Comparison of ENCODE assay signal across 8 cellular contexts in the genomic region with DNA sequence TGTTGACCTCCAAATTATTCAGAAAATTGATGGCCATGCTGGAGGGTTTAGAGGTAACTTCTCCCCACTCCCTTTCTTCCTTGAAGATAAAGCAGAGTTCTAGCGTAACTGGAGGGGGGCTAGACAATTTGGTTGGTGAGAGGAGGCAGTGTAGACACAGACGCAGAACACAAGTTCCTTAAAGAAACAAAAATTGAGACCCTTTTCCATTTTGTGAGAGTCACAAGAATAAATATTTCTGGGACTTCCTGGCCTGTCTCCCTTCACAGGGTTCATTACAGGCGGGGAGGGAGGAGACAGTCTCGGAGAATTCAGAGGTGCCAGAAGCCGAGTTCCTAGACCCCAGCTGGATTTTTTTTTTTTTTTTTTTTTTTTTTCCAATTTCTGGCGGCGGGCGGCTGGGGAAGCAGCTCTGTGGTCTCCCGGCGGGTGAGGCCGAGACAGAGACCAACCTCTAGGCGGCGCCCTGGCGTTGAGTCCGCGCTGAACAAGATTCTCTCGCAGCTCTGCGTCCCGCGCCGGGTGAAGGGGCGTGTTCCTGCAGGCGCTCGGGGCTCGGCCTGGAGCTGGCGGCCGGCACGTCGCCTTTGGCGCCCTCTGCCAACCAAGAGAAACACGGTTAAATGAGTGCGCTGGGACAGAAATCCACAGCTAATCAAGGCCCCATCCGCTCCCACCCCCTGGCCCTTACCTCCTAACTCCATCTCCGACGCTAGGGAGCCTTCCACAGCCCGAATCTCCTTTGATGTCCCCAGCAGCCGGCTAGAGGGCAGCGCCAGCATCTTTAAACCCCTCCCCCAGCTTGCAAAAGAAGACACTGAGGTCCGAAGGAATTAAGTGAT. TPM values are rescaled to one million over a fixed set of nuclear protein-coding genes. Genes with fewer than 3 reads are reported as not detected.
A peak's percentile ranks its signal among the peaks of the same experiment; 100 is the strongest.
DNase-seq lines count a peak whose midpoint lies in the region; ATAC-seq and TF ChIP-seq lines count a peak whose summit lies in the region.

No MANE protein-coding gene starts in this region.

- intact Hi-C loops in activated CD4-positive, alpha-beta memory T cell treated with anti-CD3 and anti-CD28 coated beads for 36 hours (cut with micrococcal nuclease), result no loop called here

- H3K9me3 ChIP-seq in neural cell (ENCODE audit: low read length), result no peaks in the 10 kb centered on the region

- ATAC-seq in GM19351 (IDR thresholded peaks at IDR 0.05; ENCODE audit: unreplicated experiment), result no peak

- peaks cover 4% of the 10 kb centered on the region for H3K4me1 Mint-ChIP-seq in activated CD4-positive, alpha-beta memory T cell treated with anti-CD3 and anti-CD28 coated beads for 36 hours (ENCODE audit: low read depth)

- no peak overlapping the region for H2AFZ ChIP-seq in neural cell (ENCODE audit: low read depth, low read length)

- H4K20me1 ChIP-seq in neural cell (ENCODE audit: insufficient read depth), result no peaks in the 10 kb centered on the region

- CTCF ChIA-PET in activated CD4-positive, alpha-beta memory T cell treated with anti-CD3 and anti-CD28 coated beads for 36 hours (lab: Charles Lee), result interaction anchor here (0.6 to 3.8 kb wide), 43 partner anchors 9 to 616 kb away, joined by 3 to 50 read pairs (median 4); a partner anchor contains a TSS

- peak overlapping the region; percentile 13 for H3K4me3 Mint-ChIP-seq in activated CD4-positive, alpha-beta memory T cell treated with anti-CD3 and anti-CD28 coated beads for 36 hours

- H3K36me3 ChIP-seq in neural cell (ENCODE audit: insufficient read depth, low read length), result no peaks in the 10 kb centered on the region

- H3K9me2 ChIP-seq in neural cell (ENCODE audit: insufficient read depth, low read length), result no peaks in the 10 kb centered on the region

- POLR2A ChIA-PET in activated CD4-positive, alpha-beta memory T cell treated with anti-CD3 and anti-CD28 coated beads for 36 hours (lab: Charles Lee), result interaction anchor here (0.6 to 0.7 kb wide), 2 partner anchors 12 to 111 kb away, joined by 3 read pairs; no protein-coding TSS in a partner anchor

- no peak overlapping the region for H3K4me2 ChIP-seq in neural cell (ENCODE audit: low read length)

- peak; percentile 77 for DNase-seq in AG08395 (ENCODE audit: low spot score)
- DNase-seq in GM19240 (ENCODE audit: insufficient read length, low spot score), result peak; percentile 79
- peak; percentile 65 for DNase-seq in NCI-H2171 treated with DMSO at 0.1 percent for 48 hours (lab: John Stamatoyannopoulos, UW)
- peak; percentile 85 for DNase-seq in activated CD4-positive, alpha-beta memory T cell treated with anti-CD3 and anti-CD28 coated beads for 36 hours
- DNase-seq in erythroblast (lab: John Stamatoyannopoulos, UW), result peak; percentile 80 to 81
- DNase-seq in DMS79 (lab: John Stamatoyannopoulos, UW), result no peak

- H3K79me2 ChIP-seq in neural cell (replicated peaks; ENCODE audit: insufficient read depth, low read length), result no peaks in the 10 kb centered on the region

- H3K9ac ChIP-seq in neural cell (ENCODE audit: low read length), result no peak overlapping the region

- H3K27ac Mint-ChIP-seq in activated CD4-positive, alpha-beta memory T cell treated with anti-CD3 and anti-CD28 coated beads for 36 hours, result no peak overlapping the region

- H3K4me3 ChIP-seq in neural cell (ENCODE audit: low read length), result no peak overlapping the region

- no peak overlapping the region for H3K27ac ChIP-seq in neural cell (ENCODE audit: low read length)

- no peak for TF ChIP-seq POLR2A in erythroblast (IDR thresholded peaks at IDR 0.05; ENCODE audit: low read length)

- H3K27me3 Mint-ChIP-seq in activated CD4-positive, alpha-beta memory T cell treated with anti-CD3 and anti-CD28 coated beads for 36 hours, result peaks cover 76% of the 10 kb centered on the region

- peak; percentile 50 for TF ChIP-seq CTCF in neural cell (IDR thresholded peaks at IDR 0.05; ENCODE audit: poor library complexity, severe bottlenecking)

- peaks cover 100% of the 10 kb centered on the region for H3K27me3 ChIP-seq in neural cell (ENCODE audit: insufficient read depth, low read depth, low read length)

- TF ChIP-seq RAD21 in neural cell (conservative IDR thresholded peaks at IDR 0.05), result no peak

- no peaks in the 10 kb centered on the region for H3K9me3 Mint-ChIP-seq in activated CD4-positive, alpha-beta memory T cell treated with anti-CD3 and anti-CD28 coated beads for 36 hours

- TF ChIP-seq EP300 in neural cell (conservative IDR thresholded peaks at IDR 0.05; ENCODE audit: poor library complexity, severe bottlenecking), result no peak

- no peaks in the 10 kb centered on the region for H3K36me3 Mint-ChIP-seq in activated CD4-positive, alpha-beta memory T cell treated with anti-CD3 and anti-CD28 coated beads for 36 hours

- no peaks in the 10 kb centered on the region for H3F3A ChIP-seq in neural cell (ENCODE audit: insufficient read depth, low read length, poor library complexity, severe bottlenecking)

TF ChIP-seq in neural cell, 6 proteins besides CTCF, POLR2A, EP300 and RAD21:
- TF ChIP-seq TAF1 (IDR thresholded peaks at IDR 0.05; ENCODE audit: low read depth) (no peak), EZH2 (IDR thresholded peaks at IDR 0.05; ENCODE audit: borderline replicate concordance, insufficient read depth, low read length, poor library complexity, severe bottlenecking) (no peak), POLR2AphosphoS5 (IDR thresholded peaks at IDR 0.05) (no peak), MXI1 (conservative IDR thresholded peaks at IDR 0.05; ENCODE audit: poor library complexity, severe bottlenecking) (no peak), SMC3 (conservative IDR thresholded peaks at IDR 0.05; ENCODE audit: poor library complexity) (no peak)
- TF ChIP-seq, protein P1, sequence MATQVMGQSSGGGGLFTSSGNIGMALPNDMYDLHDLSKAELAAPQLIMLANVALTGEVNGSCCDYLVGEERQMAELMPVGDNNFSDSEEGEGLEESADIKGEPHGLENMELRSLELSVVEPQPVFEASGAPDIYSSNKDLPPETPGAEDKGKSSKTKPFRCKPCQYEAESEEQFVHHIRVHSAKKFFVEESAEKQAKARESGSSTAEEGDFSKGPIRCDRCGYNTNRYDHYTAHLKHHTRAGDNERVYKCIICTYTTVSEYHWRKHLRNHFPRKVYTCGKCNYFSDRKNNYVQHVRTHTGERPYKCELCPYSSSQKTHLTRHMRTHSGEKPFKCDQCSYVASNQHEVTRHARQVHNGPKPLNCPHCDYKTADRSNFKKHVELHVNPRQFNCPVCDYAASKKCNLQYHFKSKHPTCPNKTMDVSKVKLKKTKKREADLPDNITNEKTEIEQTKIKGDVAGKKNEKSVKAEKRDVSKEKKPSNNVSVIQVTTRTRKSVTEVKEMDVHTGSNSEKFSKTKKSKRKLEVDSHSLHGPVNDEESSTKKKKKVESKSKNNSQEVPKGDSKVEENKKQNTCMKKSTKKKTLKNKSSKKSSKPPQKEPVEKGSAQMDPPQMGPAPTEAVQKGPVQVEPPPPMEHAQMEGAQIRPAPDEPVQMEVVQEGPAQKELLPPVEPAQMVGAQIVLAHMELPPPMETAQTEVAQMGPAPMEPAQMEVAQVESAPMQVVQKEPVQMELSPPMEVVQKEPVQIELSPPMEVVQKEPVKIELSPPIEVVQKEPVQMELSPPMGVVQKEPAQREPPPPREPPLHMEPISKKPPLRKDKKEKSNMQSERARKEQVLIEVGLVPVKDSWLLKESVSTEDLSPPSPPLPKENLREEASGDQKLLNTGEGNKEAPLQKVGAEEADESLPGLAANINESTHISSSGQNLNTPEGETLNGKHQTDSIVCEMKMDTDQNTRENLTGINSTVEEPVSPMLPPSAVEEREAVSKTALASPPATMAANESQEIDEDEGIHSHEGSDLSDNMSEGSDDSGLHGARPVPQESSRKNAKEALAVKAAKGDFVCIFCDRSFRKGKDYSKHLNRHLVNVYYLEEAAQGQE (IDR thresholded peaks at IDR 0.05; ENCODE audit: borderline replicate concordance), result no peak

RNA-seq across cellular contexts. Expression of a gene that starts 10.2 kb away (rescaled TPM):
- total RNA-seq in activated CD4-positive, alpha-beta memory T cell treated with anti-CD3 and anti-CD28 coated beads for 36 hours, result 1 to 10 TPM; 1.4 to 1.5 TPM
- not detected in 2 replicates for polyA plus RNA-seq in neural cell
- not detected in 2 replicates for polyA minus RNA-seq in neural cell

RNA-seq across cellular contexts. Expression of a gene that starts 21.3 kb away (rescaled TPM):
- not detected for total RNA-seq in activated CD4-positive, alpha-beta memory T cell treated with anti-CD3 and anti-CD28 coated beads for 36 hours
- polyA plus RNA-seq in neural cell, result not detected in 2 replicates
- not detected in 2 replicates for polyA minus RNA-seq in neural cell

RNA-seq across cellular contexts. Expression of a gene that starts 25.6 kb away (rescaled TPM):
- under 1 TPM; 0.36 to 0.44 TPM for total RNA-seq in activated CD4-positive, alpha-beta memory T cell treated with anti-CD3 and anti-CD28 coated beads for 36 hours
- not detected in 2 replicates for polyA plus RNA-seq in neural cell
- polyA minus RNA-seq in neural cell, result not detected in 2 replicates

RNA-seq across cellular contexts. Expression of a gene that starts 31.6 kb away (rescaled TPM):
- under 1 TPM; 0.21 to 0.22 TPM for total RNA-seq in activated CD4-positive, alpha-beta memory T cell treated with anti-CD3 and anti-CD28 coated beads for 36 hours
- not detected in 2 replicates for polyA plus RNA-seq in neural cell
- polyA minus RNA-seq in neural cell, result not detected in 2 replicates

RNA-seq across cellular contexts. Expression of a gene that starts 42.8 kb away (rescaled TPM):
- total RNA-seq in activated CD4-positive, alpha-beta memory T cell treated with anti-CD3 and anti-CD28 coated beads for 36 hours, result not detected
- polyA plus RNA-seq in neural cell, result not detected in 2 replicates
- not detected in 2 replicates for polyA minus RNA-seq in neural cell
